Comparison of ENCODE assay signal across 6 cellular contexts in genomic region chr4:166886708-166887107, GRCh38.
"Had no signal": no experiment of that assay in that cellular context is flagged by ENCODE, and none has a peak within 500 bp of the region (broad histone marks: within the 10 kb centered on the region; RNA-seq: fewer than 3 reads in every experiment).

No MANE protein-coding gene starts in this region.

- H3K27ac ChIP-seq: HL-60 had no signal

- H3K4me3 ChIP-seq: K562 had no signal

- DNase-seq: IMR-90, KBM-7, KG1 had no signal

- ATAC-seq: HepG2, K562 had no signal
